In genomic region chr3:11014253-11014652, GRCh38 we compare ENCODE assay signal across 24 cellular contexts. TPM values are rescaled to one million over a fixed set of nuclear protein-coding genes. Genes with fewer than 3 reads are reported as not detected.
"Had no signal": no experiment of that assay in that cellular context is flagged by ENCODE, and none has a peak within 500 bp of the region (broad histone marks: within the 10 kb centered on the region; RNA-seq: fewer than 3 reads in every experiment).

No MANE protein-coding gene starts in this region.

- DNase-seq: activated CD4-positive, alpha-beta memory T cell treated with anti-CD3 and anti-CD28 coated beads, Interleukin-2, amount 10 ng/mL, durations not matched to agents 7 days and 5 days; activated CD4-positive, alpha-beta T cell treated with anti-CD3 and anti-CD28 coated beads, Interleukin-2, amount 50 U/mL, for 1 hour; activated CD4-positive, CD25-positive, alpha-beta regulatory T cell; activated gamma-delta T cell treated with Interleukin-2 at 50 U/mL for 16 hours; activated naive CD4-positive, alpha-beta T cell treated with anti-CD3 and anti-CD28 coated beads, Interleukin-2, amount 10 ng/mL, durations not matched to agents 7 days and 5 days; activated naive CD8-positive, alpha-beta T cell treated with anti-CD3 and anti-CD28 coated beads for 36 hours; activated T-cell treated with anti-CD3 and anti-CD28 coated beads, Interleukin-2, amount 50 U/mL, for 72 hours; brain microvascular endothelial cell; cerebellar nuclear complex; Karpas-422; NCI-H1048; NCI-H146; NCI-H187 treated with DMSO at 0.1 percent for 48 hours; NCI-H2081 treated with DMSO at 0.1 percent for 48 hours; NCI-H446; NCI-H524; PC-3; SHP77 treated with DMSO at 0.1 percent for 48 hours had no signal

- H3K4me3 ChIP-seq: cardiac muscle cell had no signal

- H3K9me3 Mint-ChIP-seq: activated CD4-positive, alpha-beta memory T cell treated with anti-CD3 and anti-CD28 coated beads, Interleukin-2, amount 10 ng/mL, durations not matched to agents 7 days and 5 days; activated naive CD4-positive, alpha-beta T cell treated with anti-CD3 and anti-CD28 coated beads, Interleukin-2, amount 10 ng/mL, durations not matched to agents 7 days and 5 days; activated naive CD8-positive, alpha-beta T cell treated with anti-CD3 and anti-CD28 coated beads for 36 hours; activated T-cell treated with anti-CD3 and anti-CD28 coated beads, Interleukin-2, amount 50 U/mL, for 72 hours; activated T-helper 2 cell treated with anti-CD3 and anti-CD28 coated beads, Interferon-gamma antibody, Interleukin-2, Interleukin-4, amounts not matched to agents 10 μg/mL and 5 μg/mL and 100 μg/mL, durations not matched to agents 14 hours and 24 hours and 36 hours; T-helper 1 cell treated with Interleukin-12 subunit alpha and Interleukin-12 subunit beta and Interleukin-4 antibody, amounts not matched to agents 30 μg/mL and 1 μg/mL, for 36 hours had no signal

- H3K27me3 ChIP-seq: brain microvascular endothelial cell, cardiac muscle cell had no signal

- H3K4me1 Mint-ChIP-seq: activated CD4-positive, alpha-beta memory T cell treated with anti-CD3 and anti-CD28 coated beads, Interleukin-2, amount 10 ng/mL, durations not matched to agents 7 days and 5 days; activated naive CD4-positive, alpha-beta T cell treated with anti-CD3 and anti-CD28 coated beads, Interleukin-2, amount 10 ng/mL, durations not matched to agents 7 days and 5 days; activated naive CD8-positive, alpha-beta T cell treated with anti-CD3 and anti-CD28 coated beads for 36 hours had no signal

- ATAC-seq: activated T-cell treated with anti-CD3 and anti-CD28 coated beads, Interleukin-2, amount 50 U/mL, for 72 hours; PC-3 had no signal

- H3K36me3 Mint-ChIP-seq: activated naive CD4-positive, alpha-beta T cell treated with anti-CD3 and anti-CD28 coated beads, Interleukin-2, amount 10 ng/mL, durations not matched to agents 7 days and 5 days; activated naive CD8-positive, alpha-beta T cell treated with anti-CD3 and anti-CD28 coated beads for 36 hours had no signal

- H3K4me3 Mint-ChIP-seq: activated CD4-positive, alpha-beta memory T cell treated with anti-CD3 and anti-CD28 coated beads, Interleukin-2, amount 10 ng/mL, durations not matched to agents 7 days and 5 days; activated naive CD4-positive, alpha-beta T cell treated with anti-CD3 and anti-CD28 coated beads, Interleukin-2, amount 10 ng/mL, durations not matched to agents 7 days and 5 days; activated naive CD8-positive, alpha-beta T cell treated with anti-CD3 and anti-CD28 coated beads for 36 hours; activated T-cell treated with anti-CD3 and anti-CD28 coated beads, Interleukin-2, amount 50 U/mL, for 72 hours; T-helper 1 cell treated with Interleukin-12 subunit alpha and Interleukin-12 subunit beta and Interleukin-4 antibody, amounts not matched to agents 30 μg/mL and 1 μg/mL, for 36 hours had no signal

- FAIRE-seq: RCC 7860 had no signal

- H3K27me3 Mint-ChIP-seq: activated CD4-positive, alpha-beta memory T cell treated with anti-CD3 and anti-CD28 coated beads, Interleukin-2, amount 10 ng/mL, durations not matched to agents 7 days and 5 days; activated naive CD4-positive, alpha-beta T cell treated with anti-CD3 and anti-CD28 coated beads, Interleukin-2, amount 10 ng/mL, durations not matched to agents 7 days and 5 days had no signal

- H3K36me3 ChIP-seq: brain microvascular endothelial cell, cardiac muscle cell had no signal

- H3K27ac Mint-ChIP-seq: activated CD4-positive, alpha-beta memory T cell treated with anti-CD3 and anti-CD28 coated beads, Interleukin-2, amount 10 ng/mL, durations not matched to agents 7 days and 5 days; activated naive CD4-positive, alpha-beta T cell treated with anti-CD3 and anti-CD28 coated beads, Interleukin-2, amount 10 ng/mL, durations not matched to agents 7 days and 5 days; activated naive CD8-positive, alpha-beta T cell treated with anti-CD3 and anti-CD28 coated beads for 36 hours; activated T-cell treated with anti-CD3 and anti-CD28 coated beads, Interleukin-2, amount 50 U/mL, for 72 hours; activated T-helper 2 cell treated with anti-CD3 and anti-CD28 coated beads, Interferon-gamma antibody, Interleukin-2, Interleukin-4, amounts not matched to agents 10 μg/mL and 5 μg/mL and 100 μg/mL, durations not matched to agents 14 hours and 24 hours and 36 hours; T-helper 1 cell treated with Interleukin-12 subunit alpha and Interleukin-12 subunit beta and Interleukin-4 antibody, amounts not matched to agents 30 μg/mL and 1 μg/mL, for 36 hours had no signal

- H3K27ac ChIP-seq: brain microvascular endothelial cell, cardiac muscle cell had no signal

RNA-seq across cellular contexts. Expression of gene SLC6A1, which starts 21.7 kb away (rescaled TPM):
- total RNA-seq: activated CD4-positive, alpha-beta memory T cell treated with anti-CD3 and anti-CD28 coated beads, Interleukin-2, amount 10 ng/mL, durations not matched to agents 7 days and 5 days; activated CD8-positive, alpha-beta memory T cell treated with anti-CD3 and anti-CD28 coated beads for 36 hours; activated naive CD8-positive, alpha-beta T cell treated with anti-CD3 and anti-CD28 coated beads for 36 hours; activated T-cell treated with anti-CD3 and anti-CD28 coated beads, Interleukin-2, amount 50 U/mL, for 72 hours; activated T-helper 2 cell treated with anti-CD3 and anti-CD28 coated beads, Interferon-gamma antibody, Interleukin-2, Interleukin-4, amounts not matched to agents 10 μg/mL and 5 μg/mL and 100 μg/mL, durations not matched to agents 14 hours and 24 hours and 36 hours; cardiac muscle cell; PC-3; SK-MEL-5 had no signal
- polyA plus RNA-seq: cardiac muscle cell had no signal
